18 cellular contexts compared by ENCODE assay signal in genomic region chr7:35826751-35827150, GRCh38.
"Had no signal": no experiment of that assay in that cellular context is flagged by ENCODE, and none has a peak within 500 bp of the region (broad histone marks: within the 10 kb centered on the region; RNA-seq: fewer than 3 reads in every experiment).

No MANE protein-coding gene starts in this region.

- H3K36me3 ChIP-seq: sigmoid colon had no signal

- H3K27ac Mint-ChIP-seq: immature natural killer cell, nephron progenitor cell had no signal

- FAIRE-seq: kidney had no signal

- H3K27me3 ChIP-seq: esophagus squamous epithelium, sigmoid colon had no signal

- H3K4me3 ChIP-seq: esophagus squamous epithelium, lung, sigmoid colon, skin epidermis had no signal

- ATAC-seq: left cardiac atrium; left ventricle myocardium superior; naive thymus-derived CD4-positive, alpha-beta T cell had no signal

- H3K9me3 ChIP-seq: esophagus squamous epithelium, sigmoid colon had no signal

- H3K27ac ChIP-seq: esophagus squamous epithelium, sigmoid colon, skin epidermis had no signal

- DNase-seq: cortex of kidney; effector memory CD4-positive, alpha-beta T cell; esophagus squamous epithelium; foreskin fibroblast; immature natural killer cell; kidney; left cardiac atrium; left ventricle myocardium superior; mesendoderm; naive thymus-derived CD4-positive, alpha-beta T cell; nephron progenitor cell; posterior cingulate gyrus; sigmoid colon; stimulated activated CD4-positive, alpha-beta T cell treated with anti-CD3 and anti-CD28 coated beads, Interleukin-12 subunit alpha, Interleukin-12 subunit beta, amount 100 ng/mL, for 4 hours; stimulated activated CD4-positive, alpha-beta T cell treated with anti-CD3 and anti-CD28 coated beads, Interleukin-2, amount 100 ng/mL, for 48 hours; stimulated activated naive CD4-positive, alpha-beta T cell treated with Interleukin-2 at 50 U/mL for 16 hours had no signal

- H3K4me3 Mint-ChIP-seq: naive thymus-derived CD4-positive, alpha-beta T cell; nephron progenitor cell had no signal

- H3K27me3 Mint-ChIP-seq: naive thymus-derived CD4-positive, alpha-beta T cell had no signal

- H3K9me3 Mint-ChIP-seq: immature natural killer cell had no signal
